In the genomic region with DNA sequence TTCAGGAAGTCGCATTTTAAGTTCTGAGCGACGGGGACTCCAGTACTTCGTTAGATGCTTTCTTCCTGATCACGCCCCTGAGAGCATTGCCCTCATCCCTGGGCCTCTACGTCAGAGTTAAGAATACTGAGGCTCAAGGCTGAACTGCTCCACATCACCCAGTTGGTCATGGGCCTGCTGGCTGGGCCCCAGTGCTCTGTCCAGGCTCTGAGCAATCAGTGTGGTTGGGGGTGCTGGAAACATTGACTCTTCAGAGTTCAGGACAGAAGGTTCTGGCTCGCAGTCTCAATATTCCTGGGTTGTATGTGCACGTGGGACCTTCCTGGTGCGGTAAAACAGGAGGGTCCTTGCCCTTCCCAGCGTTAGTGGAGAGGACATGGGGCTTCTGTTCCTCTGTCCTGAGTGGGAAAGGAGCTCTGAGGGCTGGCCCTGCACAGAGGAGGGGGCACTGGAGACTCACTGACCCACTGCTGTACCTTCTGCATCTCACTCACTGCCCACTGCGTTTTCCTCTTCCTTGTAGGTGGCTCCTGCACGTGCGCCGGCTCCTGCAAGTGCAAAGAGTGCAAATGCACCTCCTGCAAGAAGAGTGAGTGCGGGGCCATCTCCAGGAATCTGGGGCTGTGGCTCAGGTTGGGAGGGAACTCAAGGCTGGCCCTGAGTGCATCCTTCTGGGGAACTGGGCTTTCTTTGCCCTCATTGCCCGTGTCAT, we compare ENCODE assay signal across 1 cellular context.
TF ChIP-seq lines count a peak whose summit lies in the region.

No MANE protein-coding gene starts in this region.

TF ChIP-seq in HepG2, 621 proteins besides CTCF, POLR2A, EP300 and RAD21 (continued from another document and continues in another):
- peak; percentile 5; the same call in 1 of the 2 replicates for TF ChIP-seq FOXP4 (CRISPR knock-in tag; IDR thresholded peaks at IDR 0.05)
- TF ChIP-seq, protein P1, sequence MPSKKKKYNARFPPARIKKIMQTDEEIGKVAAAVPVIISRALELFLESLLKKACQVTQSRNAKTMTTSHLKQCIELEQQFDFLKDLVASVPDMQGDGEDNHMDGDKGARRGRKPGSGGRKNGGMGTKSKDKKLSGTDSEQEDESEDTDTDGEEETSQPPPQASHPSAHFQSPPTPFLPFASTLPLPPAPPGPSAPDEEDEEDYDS (CRISPR knock-in tag; IDR thresholded peaks at IDR 0.05), result 0 out of 2 replicates have a peak, but pooled peaks have one; percentile 6
- no peak for TF ChIP-seq SIN3B (IDR thresholded peaks at IDR 0.05; ENCODE audit: low read length)
- TF ChIP-seq ZNF44 (CRISPR knock-in tag; IDR thresholded peaks at IDR 0.05), result 0 out of 2 replicates have a peak, but pooled peaks have one; percentile 47
- TF ChIP-seq ATF3 (CRISPR knock-in tag; IDR thresholded peaks at IDR 0.05), result no peak
- no peak for TF ChIP-seq NR3C1 (CRISPR knock-in tag; IDR thresholded peaks at IDR 0.05)
- no peak for TF ChIP-seq ZSCAN31 (CRISPR knock-in tag; IDR thresholded peaks at IDR 0.05; ENCODE audit: low read depth)
- TF ChIP-seq SMAD9 (CRISPR knock-in tag; IDR thresholded peaks at IDR 0.05), result 0 out of 2 replicates have a peak, but pooled peaks have one; percentile 58
- no peak for TF ChIP-seq SMARCE1 (IDR thresholded peaks at IDR 0.05; ENCODE audit: borderline replicate concordance)
- TF ChIP-seq ZNF253 (CRISPR knock-in tag; IDR thresholded peaks at IDR 0.05; ENCODE audit: borderline replicate concordance), result no peak
- TF ChIP-seq AHR (CRISPR knock-in tag; IDR thresholded peaks at IDR 0.05), result no peak
- TF ChIP-seq CBX2 (IDR thresholded peaks at IDR 0.05; ENCODE audit: low read depth, low read length), result no peak
- no peak for TF ChIP-seq CBX2 (CRISPR knock-in tag; IDR thresholded peaks at IDR 0.05; ENCODE audit: low read depth)
- TF ChIP-seq NFATC3 (CRISPR knock-in tag; IDR thresholded peaks at IDR 0.05), result 0 out of 2 replicates have a peak, but pooled peaks have one; percentile 63
- TF ChIP-seq LRRFIP1 (CRISPR knock-in tag; conservative IDR thresholded peaks at IDR 0.05), result no peak
- no peak for TF ChIP-seq PLSCR1 (CRISPR knock-in tag; IDR thresholded peaks at IDR 0.05; ENCODE audit: borderline replicate concordance)
- no peak for TF ChIP-seq ZNF616 (CRISPR knock-in tag; IDR thresholded peaks at IDR 0.05; ENCODE audit: low read depth)
- 0 out of 2 replicates have a peak, but pooled peaks have one; percentile 20 for TF ChIP-seq ZNF879 (CRISPR knock-in tag; IDR thresholded peaks at IDR 0.05)
- TF ChIP-seq, protein P2, sequence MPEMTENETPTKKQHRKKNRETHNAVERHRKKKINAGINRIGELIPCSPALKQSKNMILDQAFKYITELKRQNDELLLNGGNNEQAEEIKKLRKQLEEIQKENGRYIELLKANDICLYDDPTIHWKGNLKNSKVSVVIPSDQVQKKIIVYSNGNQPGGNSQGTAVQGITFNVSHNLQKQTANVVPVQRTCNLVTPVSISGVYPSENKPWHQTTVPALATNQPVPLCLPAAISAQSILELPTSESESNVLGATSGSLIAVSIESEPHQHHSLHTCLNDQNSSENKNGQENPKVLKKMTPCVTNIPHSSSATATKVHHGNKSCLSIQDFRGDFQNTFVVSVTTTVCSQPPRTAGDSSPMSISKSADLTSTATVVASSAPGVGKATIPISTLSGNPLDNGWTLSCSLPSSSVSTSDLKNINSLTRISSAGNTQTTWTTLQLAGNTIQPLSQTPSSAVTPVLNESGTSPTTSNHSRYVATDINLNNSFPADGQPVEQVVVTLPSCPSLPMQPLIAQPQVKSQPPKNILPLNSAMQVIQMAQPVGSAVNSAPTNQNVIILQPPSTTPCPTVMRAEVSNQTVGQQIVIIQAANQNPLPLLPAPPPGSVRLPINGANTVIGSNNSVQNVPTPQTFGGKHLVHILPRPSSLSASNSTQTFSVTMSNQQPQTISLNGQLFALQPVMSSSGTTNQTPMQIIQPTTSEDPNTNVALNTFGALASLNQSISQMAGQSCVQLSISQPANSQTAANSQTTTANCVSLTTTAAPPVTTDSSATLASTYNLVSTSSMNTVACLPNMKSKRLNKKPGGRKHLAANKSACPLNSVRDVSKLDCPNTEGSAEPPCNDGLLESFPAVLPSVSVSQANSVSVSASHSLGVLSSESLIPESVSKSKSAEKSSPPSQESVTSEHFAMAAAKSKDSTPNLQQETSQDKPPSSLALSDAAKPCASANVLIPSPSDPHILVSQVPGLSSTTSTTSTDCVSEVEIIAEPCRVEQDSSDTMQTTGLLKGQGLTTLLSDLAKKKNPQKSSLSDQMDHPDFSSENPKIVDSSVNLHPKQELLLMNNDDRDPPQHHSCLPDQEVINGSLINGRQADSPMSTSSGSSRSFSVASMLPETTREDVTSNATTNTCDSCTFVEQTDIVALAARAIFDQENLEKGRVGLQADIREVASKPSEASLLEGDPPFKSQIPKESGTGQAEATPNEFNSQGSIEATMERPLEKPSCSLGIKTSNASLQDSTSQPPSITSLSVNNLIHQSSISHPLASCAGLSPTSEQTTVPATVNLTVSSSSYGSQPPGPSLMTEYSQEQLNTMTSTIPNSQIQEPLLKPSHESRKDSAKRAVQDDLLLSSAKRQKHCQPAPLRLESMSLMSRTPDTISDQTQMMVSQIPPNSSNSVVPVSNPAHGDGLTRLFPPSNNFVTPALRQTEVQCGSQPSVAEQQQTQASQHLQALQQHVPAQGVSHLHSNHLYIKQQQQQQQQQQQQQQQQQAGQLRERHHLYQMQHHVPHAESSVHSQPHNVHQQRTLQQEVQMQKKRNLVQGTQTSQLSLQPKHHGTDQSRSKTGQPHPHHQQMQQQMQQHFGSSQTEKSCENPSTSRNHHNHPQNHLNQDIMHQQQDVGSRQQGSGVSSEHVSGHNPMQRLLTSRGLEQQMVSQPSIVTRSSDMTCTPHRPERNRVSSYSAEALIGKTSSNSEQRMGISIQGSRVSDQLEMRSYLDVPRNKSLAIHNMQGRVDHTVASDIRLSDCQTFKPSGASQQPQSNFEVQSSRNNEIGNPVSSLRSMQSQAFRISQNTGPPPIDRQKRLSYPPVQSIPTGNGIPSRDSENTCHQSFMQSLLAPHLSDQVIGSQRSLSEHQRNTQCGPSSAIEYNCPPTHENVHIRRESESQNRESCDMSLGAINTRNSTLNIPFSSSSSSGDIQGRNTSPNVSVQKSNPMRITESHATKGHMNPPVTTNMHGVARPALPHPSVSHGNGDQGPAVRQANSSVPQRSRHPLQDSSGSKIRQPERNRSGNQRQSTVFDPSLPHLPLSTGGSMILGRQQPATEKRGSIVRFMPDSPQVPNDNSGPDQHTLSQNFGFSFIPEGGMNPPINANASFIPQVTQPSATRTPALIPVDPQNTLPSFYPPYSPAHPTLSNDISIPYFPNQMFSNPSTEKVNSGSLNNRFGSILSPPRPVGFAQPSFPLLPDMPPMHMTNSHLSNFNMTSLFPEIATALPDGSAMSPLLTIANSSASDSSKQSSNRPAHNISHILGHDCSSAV (CRISPR knock-in tag; IDR thresholded peaks at IDR 0.05; ENCODE audit: borderline replicate concordance), result no peak
- TF ChIP-seq REPIN1 (CRISPR knock-in tag; IDR thresholded peaks at IDR 0.05; ENCODE audit: borderline replicate concordance, low read depth), result 0 out of 2 replicates have a peak, but pooled peaks have one; percentile 56
- TF ChIP-seq, protein P3, sequence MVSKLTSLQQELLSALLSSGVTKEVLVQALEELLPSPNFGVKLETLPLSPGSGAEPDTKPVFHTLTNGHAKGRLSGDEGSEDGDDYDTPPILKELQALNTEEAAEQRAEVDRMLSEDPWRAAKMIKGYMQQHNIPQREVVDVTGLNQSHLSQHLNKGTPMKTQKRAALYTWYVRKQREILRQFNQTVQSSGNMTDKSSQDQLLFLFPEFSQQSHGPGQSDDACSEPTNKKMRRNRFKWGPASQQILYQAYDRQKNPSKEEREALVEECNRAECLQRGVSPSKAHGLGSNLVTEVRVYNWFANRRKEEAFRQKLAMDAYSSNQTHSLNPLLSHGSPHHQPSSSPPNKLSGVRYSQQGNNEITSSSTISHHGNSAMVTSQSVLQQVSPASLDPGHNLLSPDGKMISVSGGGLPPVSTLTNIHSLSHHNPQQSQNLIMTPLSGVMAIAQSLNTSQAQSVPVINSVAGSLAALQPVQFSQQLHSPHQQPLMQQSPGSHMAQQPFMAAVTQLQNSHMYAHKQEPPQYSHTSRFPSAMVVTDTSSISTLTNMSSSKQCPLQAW (CRISPR knock-in tag; IDR thresholded peaks at IDR 0.05), result 0 out of 2 replicates have a peak, but pooled peaks have one; percentile 62
- peak; percentile 17; the same call in 1 of the 2 replicates for TF ChIP-seq ZNF597 (CRISPR knock-in tag; IDR thresholded peaks at IDR 0.05)
- no peak for TF ChIP-seq TBL1XR1 (IDR thresholded peaks at IDR 0.05; ENCODE audit: borderline replicate concordance, low read length, partially characterized antibody)
- TF ChIP-seq GABPB1 (CRISPR knock-in tag; IDR thresholded peaks at IDR 0.05), result no peak
- TF ChIP-seq ELK4 (CRISPR knock-in tag; IDR thresholded peaks at IDR 0.05; ENCODE audit: borderline replicate concordance), result no peak
- TF ChIP-seq, protein P4, sequence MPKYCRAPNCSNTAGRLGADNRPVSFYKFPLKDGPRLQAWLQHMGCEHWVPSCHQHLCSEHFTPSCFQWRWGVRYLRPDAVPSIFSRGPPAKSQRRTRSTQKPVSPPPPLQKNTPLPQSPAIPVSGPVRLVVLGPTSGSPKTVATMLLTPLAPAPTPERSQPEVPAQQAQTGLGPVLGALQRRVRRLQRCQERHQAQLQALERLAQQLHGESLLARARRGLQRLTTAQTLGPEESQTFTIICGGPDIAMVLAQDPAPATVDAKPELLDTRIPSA (CRISPR knock-in tag; IDR thresholded peaks at IDR 0.05; ENCODE audit: borderline replicate concordance), result no peak
- no peak for TF ChIP-seq HDAC2 (CRISPR knock-in tag; IDR thresholded peaks at IDR 0.05)
